ENCODE assay signal across 1 cellular context in genomic region chr14:95157195-95157986, GRCh38.
TF ChIP-seq lines count a peak whose summit lies in the region.

Gene DICER1 (minus strand): TSS chr14:95157529. CDS start chr14:95133458, 24,071 bp downstream.

TF ChIP-seq in HepG2, 621 proteins besides CTCF, POLR2A, EP300 and RAD21 (continued from another document and continues in another):
- TF ChIP-seq ZNF280D (CRISPR knock-in tag; IDR thresholded peaks at IDR 0.05) = peak; percentile 25; the same call in 1 of the 2 replicates
- TF ChIP-seq HOXA9 (CRISPR knock-in tag; IDR thresholded peaks at IDR 0.05; ENCODE audit: borderline replicate concordance) = no peak
- no peak; the same call in 1 of the 2 replicates for TF ChIP-seq ZNF235 (CRISPR knock-in tag; IDR thresholded peaks at IDR 0.05; ENCODE audit: borderline replicate concordance)
- no peak for TF ChIP-seq ZNF136 (CRISPR knock-in tag; IDR thresholded peaks at IDR 0.05; ENCODE audit: low read depth)
- no peak for TF ChIP-seq TBL1XR1 (IDR thresholded peaks at IDR 0.05; ENCODE audit: borderline replicate concordance, low read length, partially characterized antibody)
- TF ChIP-seq FOXA3 (CRISPR knock-in tag; IDR thresholded peaks at IDR 0.05) = 0 out of 2 replicates have a peak, but pooled peaks have one; percentile 26
- TF ChIP-seq CHD2 (IDR thresholded peaks at IDR 0.05; ENCODE audit: low read depth, low read length) = 0 out of 2 replicates have a peak, but pooled peaks have one; percentile 57
- TF ChIP-seq, protein P1, sequence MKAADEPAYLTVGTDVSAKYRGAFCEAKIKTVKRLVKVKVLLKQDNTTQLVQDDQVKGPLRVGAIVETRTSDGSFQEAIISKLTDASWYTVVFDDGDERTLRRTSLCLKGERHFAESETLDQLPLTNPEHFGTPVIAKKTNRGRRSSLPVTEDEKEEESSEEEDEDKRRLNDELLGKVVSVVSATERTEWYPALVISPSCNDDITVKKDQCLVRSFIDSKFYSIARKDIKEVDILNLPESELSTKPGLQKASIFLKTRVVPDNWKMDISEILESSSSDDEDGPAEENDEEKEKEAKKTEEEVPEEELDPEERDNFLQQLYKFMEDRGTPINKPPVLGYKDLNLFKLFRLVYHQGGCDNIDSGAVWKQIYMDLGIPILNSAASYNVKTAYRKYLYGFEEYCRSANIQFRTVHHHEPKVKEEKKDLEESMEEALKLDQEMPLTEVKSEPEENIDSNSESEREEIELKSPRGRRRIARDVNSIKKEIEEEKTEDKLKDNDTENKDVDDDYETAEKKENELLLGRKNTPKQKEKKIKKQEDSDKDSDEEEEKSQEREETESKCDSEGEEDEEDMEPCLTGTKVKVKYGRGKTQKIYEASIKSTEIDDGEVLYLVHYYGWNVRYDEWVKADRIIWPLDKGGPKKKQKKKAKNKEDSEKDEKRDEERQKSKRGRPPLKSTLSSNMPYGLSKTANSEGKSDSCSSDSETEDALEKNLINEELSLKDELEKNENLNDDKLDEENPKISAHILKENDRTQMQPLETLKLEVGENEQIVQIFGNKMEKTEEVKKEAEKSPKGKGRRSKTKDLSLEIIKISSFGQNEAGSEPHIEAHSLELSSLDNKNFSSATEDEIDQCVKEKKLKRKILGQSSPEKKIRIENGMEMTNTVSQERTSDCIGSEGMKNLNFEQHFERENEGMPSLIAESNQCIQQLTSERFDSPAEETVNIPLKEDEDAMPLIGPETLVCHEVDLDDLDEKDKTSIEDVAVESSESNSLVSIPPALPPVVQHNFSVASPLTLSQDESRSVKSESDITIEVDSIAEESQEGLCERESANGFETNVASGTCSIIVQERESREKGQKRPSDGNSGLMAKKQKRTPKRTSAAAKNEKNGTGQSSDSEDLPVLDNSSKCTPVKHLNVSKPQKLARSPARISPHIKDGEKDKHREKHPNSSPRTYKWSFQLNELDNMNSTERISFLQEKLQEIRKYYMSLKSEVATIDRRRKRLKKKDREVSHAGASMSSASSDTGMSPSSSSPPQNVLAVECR (CRISPR knock-in tag; IDR thresholded peaks at IDR 0.05; ENCODE audit: borderline replicate concordance) = peak; percentile 38; the same call in 1 of the 2 replicates
- peak; percentile 45; the same call in 1 of the 2 replicates for TF ChIP-seq ZSCAN9 (CRISPR knock-in tag; IDR thresholded peaks at IDR 0.05; ENCODE audit: borderline replicate concordance)
- no peak for TF ChIP-seq ZNF264 (CRISPR knock-in tag; IDR thresholded peaks at IDR 0.05)
- peak; percentile 28; the same call in 1 of the 2 replicates for TF ChIP-seq ZNF138 (CRISPR knock-in tag; IDR thresholded peaks at IDR 0.05; ENCODE audit: low read depth)
- no peak; the same call in 2 of the 3 replicates for TF ChIP-seq MXI1 (IDR thresholded peaks at IDR 0.05; ENCODE audit: borderline replicate concordance, low read depth, low read length)
- TF ChIP-seq POLR2AphosphoS5 (IDR thresholded peaks at IDR 0.05; ENCODE audit: low read depth, low read length) = peak; percentile 74
- no peak for TF ChIP-seq ZFP36L2 (CRISPR knock-in tag; IDR thresholded peaks at IDR 0.05)
- no peak; the same call in 1 of the 2 replicates for TF ChIP-seq ZNF773 (CRISPR knock-in tag; IDR thresholded peaks at IDR 0.05; ENCODE audit: borderline replicate concordance)
- TF ChIP-seq, protein P2, sequence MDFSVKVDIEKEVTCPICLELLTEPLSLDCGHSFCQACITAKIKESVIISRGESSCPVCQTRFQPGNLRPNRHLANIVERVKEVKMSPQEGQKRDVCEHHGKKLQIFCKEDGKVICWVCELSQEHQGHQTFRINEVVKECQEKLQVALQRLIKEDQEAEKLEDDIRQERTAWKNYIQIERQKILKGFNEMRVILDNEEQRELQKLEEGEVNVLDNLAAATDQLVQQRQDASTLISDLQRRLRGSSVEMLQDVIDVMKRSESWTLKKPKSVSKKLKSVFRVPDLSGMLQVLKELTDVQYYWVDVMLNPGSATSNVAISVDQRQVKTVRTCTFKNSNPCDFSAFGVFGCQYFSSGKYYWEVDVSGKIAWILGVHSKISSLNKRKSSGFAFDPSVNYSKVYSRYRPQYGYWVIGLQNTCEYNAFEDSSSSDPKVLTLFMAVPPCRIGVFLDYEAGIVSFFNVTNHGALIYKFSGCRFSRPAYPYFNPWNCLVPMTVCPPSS (IDR thresholded peaks at IDR 0.05) = no peak
- no peak for TF ChIP-seq FLYWCH1 (CRISPR knock-in tag; IDR thresholded peaks at IDR 0.05)
- TF ChIP-seq SATB2 (CRISPR knock-in tag; IDR thresholded peaks at IDR 0.05) = no peak
- peak; percentile 97 for TF ChIP-seq ZFX (CRISPR knock-in tag; IDR thresholded peaks at IDR 0.05; ENCODE audit: low read depth)
- TF ChIP-seq, protein P3, sequence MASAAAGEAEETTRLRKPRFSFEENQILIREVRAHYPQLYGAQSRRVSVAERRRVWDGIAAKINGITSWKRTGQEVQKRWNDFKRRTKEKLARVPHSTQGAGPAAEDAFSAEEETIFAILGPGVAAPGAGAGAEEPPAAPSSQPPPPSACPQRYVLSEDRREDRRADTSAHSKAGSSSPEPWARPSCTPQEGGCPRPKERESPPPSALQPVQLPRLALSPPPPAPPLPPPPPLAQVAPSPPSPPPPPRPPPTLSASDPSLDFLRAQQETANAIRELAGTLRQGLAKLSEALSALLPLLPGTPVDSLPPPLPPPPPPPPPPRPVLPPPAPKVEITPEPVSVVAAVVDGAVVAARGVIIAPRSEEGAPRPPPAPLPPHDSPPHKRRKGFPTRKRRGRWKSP (CRISPR knock-in tag; IDR thresholded peaks at IDR 0.05) = peak; percentile 85
- TF ChIP-seq IKZF4 (CRISPR knock-in tag; IDR thresholded peaks at IDR 0.05; ENCODE audit: borderline replicate concordance, low read depth, not compliant biosample characterization) = no peak
- TF ChIP-seq, protein P4, sequence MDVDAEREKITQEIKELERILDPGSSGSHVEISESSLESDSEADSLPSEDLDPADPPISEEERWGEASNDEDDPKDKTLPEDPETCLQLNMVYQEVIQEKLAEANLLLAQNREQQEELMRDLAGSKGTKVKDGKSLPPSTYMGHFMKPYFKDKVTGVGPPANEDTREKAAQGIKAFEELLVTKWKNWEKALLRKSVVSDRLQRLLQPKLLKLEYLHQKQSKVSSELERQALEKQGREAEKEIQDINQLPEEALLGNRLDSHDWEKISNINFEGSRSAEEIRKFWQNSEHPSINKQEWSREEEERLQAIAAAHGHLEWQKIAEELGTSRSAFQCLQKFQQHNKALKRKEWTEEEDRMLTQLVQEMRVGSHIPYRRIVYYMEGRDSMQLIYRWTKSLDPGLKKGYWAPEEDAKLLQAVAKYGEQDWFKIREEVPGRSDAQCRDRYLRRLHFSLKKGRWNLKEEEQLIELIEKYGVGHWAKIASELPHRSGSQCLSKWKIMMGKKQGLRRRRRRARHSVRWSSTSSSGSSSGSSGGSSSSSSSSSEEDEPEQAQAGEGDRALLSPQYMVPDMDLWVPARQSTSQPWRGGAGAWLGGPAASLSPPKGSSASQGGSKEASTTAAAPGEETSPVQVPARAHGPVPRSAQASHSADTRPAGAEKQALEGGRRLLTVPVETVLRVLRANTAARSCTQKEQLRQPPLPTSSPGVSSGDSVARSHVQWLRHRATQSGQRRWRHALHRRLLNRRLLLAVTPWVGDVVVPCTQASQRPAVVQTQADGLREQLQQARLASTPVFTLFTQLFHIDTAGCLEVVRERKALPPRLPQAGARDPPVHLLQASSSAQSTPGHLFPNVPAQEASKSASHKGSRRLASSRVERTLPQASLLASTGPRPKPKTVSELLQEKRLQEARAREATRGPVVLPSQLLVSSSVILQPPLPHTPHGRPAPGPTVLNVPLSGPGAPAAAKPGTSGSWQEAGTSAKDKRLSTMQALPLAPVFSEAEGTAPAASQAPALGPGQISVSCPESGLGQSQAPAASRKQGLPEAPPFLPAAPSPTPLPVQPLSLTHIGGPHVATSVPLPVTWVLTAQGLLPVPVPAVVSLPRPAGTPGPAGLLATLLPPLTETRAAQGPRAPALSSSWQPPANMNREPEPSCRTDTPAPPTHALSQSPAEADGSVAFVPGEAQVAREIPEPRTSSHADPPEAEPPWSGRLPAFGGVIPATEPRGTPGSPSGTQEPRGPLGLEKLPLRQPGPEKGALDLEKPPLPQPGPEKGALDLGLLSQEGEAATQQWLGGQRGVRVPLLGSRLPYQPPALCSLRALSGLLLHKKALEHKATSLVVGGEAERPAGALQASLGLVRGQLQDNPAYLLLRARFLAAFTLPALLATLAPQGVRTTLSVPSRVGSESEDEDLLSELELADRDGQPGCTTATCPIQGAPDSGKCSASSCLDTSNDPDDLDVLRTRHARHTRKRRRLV (CRISPR knock-in tag; IDR thresholded peaks at IDR 0.05) = peak; percentile 65; the same call in 1 of the 2 replicates
- TF ChIP-seq SOX5 (CRISPR knock-in tag; IDR thresholded peaks at IDR 0.05; ENCODE audit: borderline replicate concordance) = peak; percentile 25; the same call in 1 of the 2 replicates
- TF ChIP-seq ZNF251 (CRISPR knock-in tag; IDR thresholded peaks at IDR 0.05) = no peak
- peak; percentile 91 for TF ChIP-seq POLR2G (IDR thresholded peaks at IDR 0.05; ENCODE audit: low read depth, low read length)
- TF ChIP-seq ZNF501 (CRISPR knock-in tag; IDR thresholded peaks at IDR 0.05) = peak; percentile 72; the same call in 1 of the 2 replicates
- TF ChIP-seq SNAPC2 (CRISPR knock-in tag; IDR thresholded peaks at IDR 0.05) = 0 out of 2 replicates have a peak, but pooled peaks have one; percentile 20
- no peak; the same call in 1 of the 2 replicates for TF ChIP-seq ZNF639 (CRISPR knock-in tag; conservative IDR thresholded peaks at IDR 0.05)
- TF ChIP-seq IRX3 (CRISPR knock-in tag; IDR thresholded peaks at IDR 0.05; ENCODE audit: borderline replicate concordance, low read depth) = peak; percentile 57
- TF ChIP-seq PHB2 (IDR thresholded peaks at IDR 0.05; ENCODE audit: partially characterized antibody) = no peak
- TF ChIP-seq, protein P5, sequence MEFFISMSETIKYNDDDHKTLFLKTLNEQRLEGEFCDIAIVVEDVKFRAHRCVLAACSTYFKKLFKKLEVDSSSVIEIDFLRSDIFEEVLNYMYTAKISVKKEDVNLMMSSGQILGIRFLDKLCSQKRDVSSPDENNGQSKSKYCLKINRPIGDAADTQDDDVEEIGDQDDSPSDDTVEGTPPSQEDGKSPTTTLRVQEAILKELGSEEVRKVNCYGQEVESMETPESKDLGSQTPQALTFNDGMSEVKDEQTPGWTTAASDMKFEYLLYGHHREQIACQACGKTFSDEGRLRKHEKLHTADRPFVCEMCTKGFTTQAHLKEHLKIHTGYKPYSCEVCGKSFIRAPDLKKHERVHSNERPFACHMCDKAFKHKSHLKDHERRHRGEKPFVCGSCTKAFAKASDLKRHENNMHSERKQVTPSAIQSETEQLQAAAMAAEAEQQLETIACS (CRISPR knock-in tag; IDR thresholded peaks at IDR 0.05) = peak; percentile 80
- TF ChIP-seq ZSCAN29 (CRISPR knock-in tag; conservative IDR thresholded peaks at IDR 0.05) = no peak
- no peak for TF ChIP-seq MNT (IDR thresholded peaks at IDR 0.05)
- 0 out of 2 replicates have a peak, but pooled peaks have one; percentile 10 for TF ChIP-seq ZNF3 (CRISPR knock-in tag; IDR thresholded peaks at IDR 0.05)
- TF ChIP-seq ATF2 (CRISPR knock-in tag; IDR thresholded peaks at IDR 0.05) = no peak
